16 cellular contexts compared by ENCODE assay signal in the genomic region with DNA sequence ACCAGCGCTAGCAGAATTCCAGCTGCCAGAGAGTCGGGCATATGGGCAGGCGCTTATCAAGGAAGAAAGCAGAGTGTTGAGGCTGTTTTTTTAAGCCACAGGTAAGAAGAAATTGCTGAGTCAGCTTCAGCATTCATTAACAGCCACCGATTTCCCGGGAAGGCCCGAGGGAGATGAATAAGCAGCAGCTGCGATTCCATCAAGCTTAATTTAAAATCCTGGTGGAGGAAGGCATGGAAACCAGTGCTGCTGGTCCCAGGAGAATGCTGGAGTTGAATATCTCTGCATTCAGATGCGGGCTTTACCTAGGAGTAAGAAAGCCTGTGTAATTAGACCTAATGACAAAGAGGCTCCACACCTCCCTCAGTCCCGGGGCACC.
DNase-seq lines count a peak whose midpoint lies in the region; ATAC-seq lines count a peak whose summit lies in the region.
"Had no signal": no experiment of that assay in that cellular context is flagged by ENCODE, and none has a peak within 500 bp of the region (broad histone marks: within the 10 kb centered on the region; RNA-seq: fewer than 3 reads in every experiment).

No MANE protein-coding gene starts in this region.

- H3K27ac ChIP-seq in subcutaneous abdominal adipose tissue (ENCODE audit: low read depth, low read length) = peak overlapping the region; percentile 74
- H3K27ac ChIP-seq: foreskin keratinocyte, pancreas had no signal

- H3K4me1 ChIP-seq in subcutaneous abdominal adipose tissue (ENCODE audit: control insufficient read depth in 5 of 5, insufficient read depth in 5 of 5, low read length in 5 of 5) = peaks cover 0 to 46% (median 17%) of the 10 kb centered on the region in 5 donors
- H3K4me1 ChIP-seq: foreskin keratinocyte, pancreas had no signal

- H3K27me3 ChIP-seq in subcutaneous abdominal adipose tissue (ENCODE audit: control insufficient read depth in 5 of 5, insufficient read depth in 4 of 5, low read length in 5 of 5) = peaks cover 0 to 26% (median 10%) of the 10 kb centered on the region in 5 donors
- H3K27me3 ChIP-seq: foreskin keratinocyte had no signal

- peak overlapping the region; percentile 42 for H3K4me3 Mint-ChIP-seq in activated naive CD8-positive, alpha-beta T cell
- H3K4me3 Mint-ChIP-seq in activated naive CD8-positive, alpha-beta T cell treated with anti-CD3 and anti-CD28 coated beads, Interleukin-2, amount 50 U/mL, for 24 hours = no peak overlapping the region

- no peak for ATAC-seq in activated naive CD8-positive, alpha-beta T cell treated with anti-CD3 and anti-CD28 coated beads, Interleukin-2, amount 50 U/mL, for 24 hours
- no peak for ATAC-seq in activated CD4-positive, CD25-positive, alpha-beta regulatory T cell treated with anti-CD3 and anti-CD28 coated beads, Interleukin-2, amount 50 U/mL, for 24 hours
- ATAC-seq: foreskin keratinocyte, pancreas had no signal

- DNase-seq in activated naive CD8-positive, alpha-beta T cell treated with anti-CD3 and anti-CD28 coated beads, Interleukin-2, amount 50 U/mL, for 24 hours = no peak
- DNase-seq in NCI-H2171 (lab: John Stamatoyannopoulos, UW) (peak; percentile 96), left kidney (ENCODE audit: low read depth, low spot score) (peak; percentile 76), RKO (ENCODE audit: low spot score) (no peak)
- DNase-seq in stimulated activated CD4-positive, alpha-beta T cell treated with anti-CD3 and anti-CD28 coated beads, Interleukin-4, amount 100 ng/mL, for 24 hours = no peak
- DNase-seq: activated CD4-positive, alpha-beta T cell treated with anti-CD3 and anti-CD28 coated beads, Interleukin-2, amount 50 U/mL, for 4 hours; activated naive CD4-positive, alpha-beta T cell; C1 segment of cervical spinal cord; effector memory CD4-positive, alpha-beta T cell; foreskin keratinocyte; MM.1S; pancreas had no signal

- peaks cover 3% of the 10 kb centered on the region for H3K36me3 Mint-ChIP-seq in activated naive CD8-positive, alpha-beta T cell
- H3K36me3 Mint-ChIP-seq in activated naive CD8-positive, alpha-beta T cell treated with anti-CD3 and anti-CD28 coated beads, Interleukin-2, amount 50 U/mL, for 24 hours (ENCODE audit: low read depth) = peaks cover 17% of the 10 kb centered on the region

- no peak overlapping the region for H3K9ac ChIP-seq in subcutaneous abdominal adipose tissue (ENCODE audit: low read length in 5 of 5)

- H3K36me3 ChIP-seq in subcutaneous abdominal adipose tissue (ENCODE audit: control insufficient read depth in 5 of 5, insufficient read depth in 5 of 5, low read length in 5 of 5) = no peaks in the 10 kb centered on the region
- H3K36me3 ChIP-seq: pancreas had no signal

- no peaks in the 10 kb centered on the region for H3K9me3 Mint-ChIP-seq in activated naive CD8-positive, alpha-beta T cell (ENCODE audit: low read depth)
- H3K9me3 Mint-ChIP-seq in activated naive CD8-positive, alpha-beta T cell treated with anti-CD3 and anti-CD28 coated beads, Interleukin-2, amount 50 U/mL, for 24 hours = no peaks in the 10 kb centered on the region
- H3K9me3 Mint-ChIP-seq: T-helper 2 cell treated with Interferon-gamma antibody and Interleukin-4, amounts not matched to agents 5 μg/mL and 100 μg/mL, for 36 hours had no signal

- no peaks in the 10 kb centered on the region for H3K27me3 Mint-ChIP-seq in activated naive CD8-positive, alpha-beta T cell
- no peaks in the 10 kb centered on the region for H3K27me3 Mint-ChIP-seq in activated naive CD8-positive, alpha-beta T cell treated with anti-CD3 and anti-CD28 coated beads, Interleukin-2, amount 50 U/mL, for 24 hours

- peaks cover 27% of the 10 kb centered on the region for H3K4me1 Mint-ChIP-seq in activated naive CD8-positive, alpha-beta T cell (ENCODE audit: low read depth)
- peaks cover 45% of the 10 kb centered on the region for H3K4me1 Mint-ChIP-seq in activated naive CD8-positive, alpha-beta T cell treated with anti-CD3 and anti-CD28 coated beads, Interleukin-2, amount 50 U/mL, for 24 hours

- H3K4me3 ChIP-seq in subcutaneous abdominal adipose tissue (ENCODE audit: low read depth in 1 of 5, low read length in 5 of 5) = no peak overlapping the region
- H3K4me3 ChIP-seq: pancreas had no signal

- no peak overlapping the region for H3K27ac Mint-ChIP-seq in activated naive CD8-positive, alpha-beta T cell
- no peak overlapping the region for H3K27ac Mint-ChIP-seq in activated naive CD8-positive, alpha-beta T cell treated with anti-CD3 and anti-CD28 coated beads, Interleukin-2, amount 50 U/mL, for 24 hours
- H3K27ac Mint-ChIP-seq: T-helper 2 cell treated with Interferon-gamma antibody and Interleukin-4, amounts not matched to agents 5 μg/mL and 100 μg/mL, for 36 hours had no signal

- no peaks in the 10 kb centered on the region for H3K9me3 ChIP-seq in subcutaneous abdominal adipose tissue (ENCODE audit: control insufficient read depth in 5 of 5, low read length in 5 of 5)
- H3K9me3 ChIP-seq: pancreas had no signal

Comparison
In these comparisons a context has a peak if more than half of its experiments do, and no peak if none do; other contexts are left out.
1. DNase-seq: peak in NCI-H2171 (single experiment) and left kidney (single experiment); none in activated naive CD8-positive, alpha-beta T cell treated with anti-CD3 and anti-CD28 coated beads, Interleukin-2, amount 50 U/mL, for 24 hours (single experiment), RKO (single experiment) and stimulated activated CD4-positive, alpha-beta T cell treated with anti-CD3 and anti-CD28 coated beads, Interleukin-4, amount 100 ng/mL, for 24 hours (single experiment).